In genomic region chr7:2632717-2633537, GRCh38 we compare ENCODE assay signal across 8 cellular contexts. TPM values are rescaled to one million over a fixed set of nuclear protein-coding genes. Genes with fewer than 3 reads are reported as not detected.
DNase-seq lines count a peak whose midpoint lies in the region; ATAC-seq and TF ChIP-seq lines count a peak whose summit lies in the region.

No MANE protein-coding gene starts in this region.

- no peaks in the 10 kb centered on the region for H3K36me3 Mint-ChIP-seq in activated naive CD8-positive, alpha-beta T cell treated with anti-CD3 and anti-CD28 coated beads, Interleukin-2, amount 10 ng/mL, durations not matched to agents 7 days and 5 days
- no peaks in the 10 kb centered on the region for H3K36me3 Mint-ChIP-seq in progenitor cell of endocrine pancreas (ENCODE audit: insufficient read depth)

- no peaks in the 10 kb centered on the region for H3K9me3 Mint-ChIP-seq in activated naive CD8-positive, alpha-beta T cell treated with anti-CD3 and anti-CD28 coated beads, Interleukin-2, amount 10 ng/mL, durations not matched to agents 7 days and 5 days
- H3K9me3 Mint-ChIP-seq in progenitor cell of endocrine pancreas (ENCODE audit: low read depth), result no peaks in the 10 kb centered on the region

- H3K27ac ChIP-seq in HL-60 (replicated peaks) (peak overlapping the region; percentile 53), left ventricle myocardium inferior (replicated peaks) (peak overlapping the region; percentile 87)

- peak overlapping the region; percentile 84 for H3K4me3 ChIP-seq in HL-60 (replicated peaks; ENCODE audit: insufficient read depth, low read length)
- peak overlapping the region; percentile 94 for H3K4me3 ChIP-seq in left ventricle myocardium inferior

- H3K4me1 ChIP-seq in left ventricle myocardium inferior, result peaks cover 78% of the 10 kb centered on the region

- ATAC-seq in activated naive CD8-positive, alpha-beta T cell treated with anti-CD3 and anti-CD28 coated beads, Interleukin-2, amount 10 ng/mL, durations not matched to agents 7 days and 5 days (ENCODE audit: low read depth), result peak; percentile 20
- no peak for ATAC-seq in GM21447 (IDR thresholded peaks at IDR 0.05; ENCODE audit: unreplicated experiment)
- no peak for ATAC-seq in HG03439 (IDR thresholded peaks at IDR 0.05; ENCODE audit: unreplicated experiment)

- intact Hi-C loops in left ventricle myocardium inferior (cut with micrococcal nuclease), result no loop called here

- peak overlapping the region; percentile 90 for H3K4me3 Mint-ChIP-seq in activated naive CD8-positive, alpha-beta T cell treated with anti-CD3 and anti-CD28 coated beads, Interleukin-2, amount 10 ng/mL, durations not matched to agents 7 days and 5 days
- peak overlapping the region; percentile 93 for H3K4me3 Mint-ChIP-seq in progenitor cell of endocrine pancreas (ENCODE audit: low read depth)

- H3K27ac Mint-ChIP-seq in activated naive CD8-positive, alpha-beta T cell treated with anti-CD3 and anti-CD28 coated beads, Interleukin-2, amount 10 ng/mL, durations not matched to agents 7 days and 5 days, result peak overlapping the region; percentile 87
- peak overlapping the region; percentile 94 for H3K27ac Mint-ChIP-seq in progenitor cell of endocrine pancreas

- POLR2A ChIA-PET in activated naive CD8-positive, alpha-beta T cell treated with anti-CD3 and anti-CD28 coated beads, Interleukin-2, amount 10 ng/mL, durations not matched to agents 7 days and 5 days (lab: Charles Lee), result interaction anchor here (1.2 to 6.4 kb wide), 3 partner anchors 12 to 77 kb away, joined by 3 to 42 read pairs (median 4); no protein-coding TSS in a partner anchor

- TF ChIP-seq CTCF in HL-60 (IDR thresholded peaks at IDR 0.05; ENCODE audit: insufficient read depth, low read length) (no peak), left ventricle myocardium inferior (IDR thresholded peaks at IDR 0.05; ENCODE audit: borderline replicate concordance) (no peak), progenitor cell of endocrine pancreas (IDR thresholded peaks at IDR 0.05; ENCODE audit: unreplicated experiment) (no peak)

- no peaks in the 10 kb centered on the region for H3K9me3 ChIP-seq in left ventricle myocardium inferior (replicated peaks)

- no peaks in the 10 kb centered on the region for H3K27me3 ChIP-seq in HL-60 (ENCODE audit: insufficient read depth, poor library complexity, severe bottlenecking)
- no peaks in the 10 kb centered on the region for H3K27me3 ChIP-seq in left ventricle myocardium inferior (ENCODE audit: low read depth)

- no peaks in the 10 kb centered on the region for H3K36me3 ChIP-seq in left ventricle myocardium inferior

- peaks cover 11% of the 10 kb centered on the region for H3K27me3 Mint-ChIP-seq in activated naive CD8-positive, alpha-beta T cell treated with anti-CD3 and anti-CD28 coated beads, Interleukin-2, amount 10 ng/mL, durations not matched to agents 7 days and 5 days
- H3K27me3 Mint-ChIP-seq in progenitor cell of endocrine pancreas, result peaks cover 2% of the 10 kb centered on the region

- H3K4me1 Mint-ChIP-seq in activated naive CD8-positive, alpha-beta T cell treated with anti-CD3 and anti-CD28 coated beads, Interleukin-2, amount 10 ng/mL, durations not matched to agents 7 days and 5 days, result peaks cover 5% of the 10 kb centered on the region
- peaks cover 12% of the 10 kb centered on the region for H3K4me1 Mint-ChIP-seq in progenitor cell of endocrine pancreas (ENCODE audit: low read depth)

- DNase-seq in DMS 273 treated with DMSO at 0.1 percent for 48 hours (lab: John Stamatoyannopoulos, UW) (peak; percentile 53), HL-60 (ENCODE audit: low read depth in 1 of 2, low spot score in 1 of 2) (peak in 1 of 2 experiments; percentile 50), RKO (ENCODE audit: low spot score) (peak; percentile 49), left ventricle myocardium inferior (peak; percentile 63), progenitor cell of endocrine pancreas (ENCODE audit: low spot score, unreplicated experiment) (no peak)
- peak; percentile 64 for DNase-seq in activated naive CD8-positive, alpha-beta T cell treated with anti-CD3 and anti-CD28 coated beads, Interleukin-2, amount 10 ng/mL, durations not matched to agents 7 days and 5 days

RNA-seq across cellular contexts. Expression of gene TTYH3, which starts 1.1 kb away (rescaled TPM):
- total RNA-seq in activated naive CD8-positive, alpha-beta T cell treated with anti-CD3 and anti-CD28 coated beads, Interleukin-2, amount 10 ng/mL, durations not matched to agents 7 days and 5 days, result 10 to 100 TPM; 32.0 to 33.4 TPM
- total RNA-seq in left ventricle myocardium inferior, result 10.9 TPM
- 166 and 170 TPM in 2 replicates for total RNA-seq in progenitor cell of endocrine pancreas

RNA-seq across cellular contexts. Expression of gene AMZ1, which starts 55.1 kb away (rescaled TPM):
- total RNA-seq in activated naive CD8-positive, alpha-beta T cell treated with anti-CD3 and anti-CD28 coated beads, Interleukin-2, amount 10 ng/mL, durations not matched to agents 7 days and 5 days, result under 1 TPM; 0.17 TPM
- total RNA-seq in left ventricle myocardium inferior (0.11 TPM), progenitor cell of endocrine pancreas (0.07 and 0.19 TPM in 2 replicates)
